In the genomic region with DNA sequence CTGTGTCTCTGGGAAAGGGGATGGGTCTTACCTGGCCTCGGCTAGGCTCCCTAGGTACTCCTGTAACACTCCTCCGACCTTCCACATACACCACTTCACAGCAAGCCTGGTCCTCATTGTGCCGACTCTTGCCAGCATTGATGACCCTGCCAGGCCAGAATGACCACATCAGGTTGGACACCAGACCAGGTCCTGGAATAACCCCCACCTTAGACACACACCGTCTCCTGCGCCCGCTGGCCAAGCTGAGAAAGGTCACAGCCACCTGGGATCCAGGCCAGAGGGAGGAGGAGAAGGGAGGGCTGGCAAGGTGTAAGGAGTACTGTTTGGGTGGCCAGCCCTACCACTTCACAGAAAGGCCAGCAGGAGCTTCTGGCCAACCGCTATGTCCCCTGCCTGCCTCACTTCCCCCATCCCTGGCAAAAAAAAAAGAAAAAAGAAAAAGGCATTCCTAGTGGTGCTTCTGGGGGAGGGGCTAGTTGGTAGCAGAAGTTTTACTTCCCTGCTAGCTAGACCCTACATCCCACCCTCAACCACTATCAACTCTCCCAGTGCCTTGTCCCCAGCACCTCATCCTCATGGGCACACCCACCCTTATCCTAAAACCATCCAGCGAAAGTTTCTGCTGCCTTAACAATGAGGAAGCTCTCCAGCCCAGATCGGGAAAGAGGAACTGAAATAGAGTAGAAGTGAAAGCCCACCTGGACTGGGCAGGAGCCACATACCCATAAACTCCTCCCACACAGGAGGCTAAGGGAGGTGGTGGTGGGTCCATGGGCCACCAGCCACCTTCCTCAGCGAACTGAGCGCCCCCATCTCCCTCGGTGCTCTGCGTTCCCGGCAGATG, we compare ENCODE assay signal across 9 cellular contexts. TPM values are rescaled to one million over a fixed set of nuclear protein-coding genes. Genes with fewer than 3 reads are reported as not detected.
DNase-seq lines count a peak whose midpoint lies in the region; ATAC-seq and TF ChIP-seq lines count a peak whose summit lies in the region.
"Had no signal": no experiment of that assay in that cellular context is flagged by ENCODE, and none has a peak within 500 bp of the region (broad histone marks: within the 10 kb centered on the region; RNA-seq: fewer than 3 reads in every experiment).

No MANE protein-coding gene starts in this region.

- in situ Hi-C loops in GM13976 (cut with MboI; ENCODE audit: low sequenced_read_pairs, unreplicated experiment), result loop anchor here (25.0 kb wide), 1 partner anchor 324 kb away; no protein-coding TSS in a partner anchor

- H3K36me3 Mint-ChIP-seq in activated T-helper 17 cell treated with anti-CD3 and anti-CD28 coated beads, Interleukin-2, amount 50 U/mL, for 72 hours (ENCODE audit: low read depth), result no peaks in the 10 kb centered on the region

- H3K9me3 ChIP-seq in right lobe of liver, result no peaks in the 10 kb centered on the region
- no peaks in the 10 kb centered on the region for H3K9me3 ChIP-seq in upper lobe of left lung
- H3K9me3 ChIP-seq: SJSA1 had no signal

- TF ChIP-seq POLR2A in right lobe of liver (IDR thresholded peaks at IDR 0.05) (no peak), upper lobe of left lung (IDR thresholded peaks at IDR 0.05) (no peak)

- H3K4me3 ChIP-seq in right lobe of liver (peak overlapping the region; percentile 49 to 61 (median 58)), upper lobe of left lung (peak overlapping the region in 3 of 4 donors; percentile 64 to 75 (median 70))

- H3K36me3 ChIP-seq in right lobe of liver, result no peaks in the 10 kb centered on the region
- no peaks in the 10 kb centered on the region for H3K36me3 ChIP-seq in upper lobe of left lung
- H3K36me3 ChIP-seq: SJSA1 had no signal

- H3K27ac Mint-ChIP-seq in activated T-helper 17 cell treated with anti-CD3 and anti-CD28 coated beads, Interleukin-2, amount 50 U/mL, for 72 hours, result no peak overlapping the region

- peaks cover 10% of the 10 kb centered on the region for H3K4me1 Mint-ChIP-seq in activated T-helper 17 cell treated with anti-CD3 and anti-CD28 coated beads, Interleukin-2, amount 50 U/mL, for 72 hours

- intact Hi-C loops in right lobe of liver (cut with DNase I), result loop anchor here in 1 of 2 donors (5.0 kb wide), 1 partner anchor 211 kb away; no protein-coding TSS in a partner anchor

- TF ChIP-seq CTCF in GM13976 (IDR thresholded peaks at IDR 0.05; ENCODE audit: borderline replicate concordance, control extremely low read depth, extremely low read depth, insufficient read depth, missing control alignments) (no peak), right lobe of liver (IDR thresholded peaks at IDR 0.05) (peak in 1 of 4 donors; percentile 4), upper lobe of left lung (IDR thresholded peaks at IDR 0.05) (no peak)

- H3K27me3 ChIP-seq in right lobe of liver (no peaks in the 10 kb centered on the region), upper lobe of left lung (no peaks in the 10 kb centered on the region)

- H3K27me3 Mint-ChIP-seq in activated T-helper 17 cell treated with anti-CD3 and anti-CD28 coated beads, Interleukin-2, amount 50 U/mL, for 72 hours, result peaks cover 4% of the 10 kb centered on the region

- WGBS in right lobe of liver (ENCODE audit: insufficient coverage, low coverage, low lambda C conversion rate, missing lambda C conversion rate), result 27% methylated on average over 4 of the region's 14 CpGs
- WGBS in upper lobe of left lung, 2 donors, result 49% methylated on average over 13 to 14 of the region's 14 CpGs

- DNase-seq in GM13976 (ENCODE audit: low spot score) (peak; percentile 59), right lobe of liver (peak; percentile 78 to 92 (median 88)), upper lobe of left lung (peak in 1 of 2 donors; percentile 58)
- no peak for DNase-seq in activated CD8-positive, alpha-beta memory T cell treated with anti-CD3 and anti-CD28 coated beads, Interleukin-2, amount 50 U/mL, for 48 hours

- H3K9me3 Mint-ChIP-seq in activated T-helper 17 cell treated with anti-CD3 and anti-CD28 coated beads, Interleukin-2, amount 50 U/mL, for 72 hours, result no peaks in the 10 kb centered on the region

- ATAC-seq in HG03159 (IDR thresholded peaks at IDR 0.05; ENCODE audit: unreplicated experiment) (peak; percentile 29), right lobe of liver (peak; percentile 6 to 52 (median 42)), upper lobe of left lung (ENCODE audit: low FRiP score in 2 of 2) (no peak), HG02678 (IDR thresholded peaks at IDR 0.05; ENCODE audit: unreplicated experiment) (no peak), GM21360 (IDR thresholded peaks at IDR 0.05; ENCODE audit: unreplicated experiment) (no peak)
- no peak for ATAC-seq in activated T-helper 17 cell treated with anti-CD3 and anti-CD28 coated beads, Interleukin-2, amount 50 U/mL, for 72 hours (replicated peaks)

- H3K4me3 Mint-ChIP-seq in activated T-helper 17 cell treated with anti-CD3 and anti-CD28 coated beads, Interleukin-2, amount 50 U/mL, for 72 hours, result peak overlapping the region; percentile 75

- TF ChIP-seq EP300 in upper lobe of left lung (IDR thresholded peaks at IDR 0.05), result no peak

- no peak overlapping the region for H3K27ac ChIP-seq in right lobe of liver
- no peak overlapping the region for H3K27ac ChIP-seq in upper lobe of left lung
- H3K27ac ChIP-seq: SJSA1 had no signal

- H3K4me1 ChIP-seq in right lobe of liver, result peaks cover 0 to 23% (median 5%) of the 10 kb centered on the region in 4 donors
- H3K4me1 ChIP-seq in upper lobe of left lung, result peaks cover 10 to 33% (median 25%) of the 10 kb centered on the region in 4 donors

RNA-seq across cellular contexts. Expression of a gene that starts 1.4 kb away (rescaled TPM):
- total RNA-seq in activated T-helper 17 cell treated with anti-CD3 and anti-CD28 coated beads, Interleukin-2, amount 50 U/mL, for 72 hours, result under 1 TPM; 0.30 to 0.69 TPM
- total RNA-seq in right lobe of liver (1 to 10 TPM in 1 of 6 experiments, under 1 TPM in 5; 0.15 to 1.2 (median 0.40) TPM), upper lobe of left lung (under 1 TPM in 5 of 6 donors, not detected in 1; 0.55 to 0.91 (median 0.74) TPM)
- total RNA-seq: SJSA1 had no signal

RNA-seq across cellular contexts. Expression of a gene that starts 6.8 kb away (rescaled TPM):
- 10 to 100 TPM; 39.5 to 59.4 TPM for total RNA-seq in activated T-helper 17 cell treated with anti-CD3 and anti-CD28 coated beads, Interleukin-2, amount 50 U/mL, for 72 hours
- total RNA-seq in right lobe of liver, result 100 to 1,000 TPM in 3 of 6 experiments, 10 to 100 TPM in 3; 47.9 to 207 (median 107) TPM
- total RNA-seq in upper lobe of left lung, result 100 to 1,000 TPM in 5 of 6 donors, 10 to 100 TPM in 1; 80.9 to 218 (median 132) TPM

RNA-seq across cellular contexts. Expression of a gene that starts 39.2 kb away (rescaled TPM):
- 10 to 100 TPM; 54.7 to 59.3 TPM for total RNA-seq in activated T-helper 17 cell treated with anti-CD3 and anti-CD28 coated beads, Interleukin-2, amount 50 U/mL, for 72 hours
- total RNA-seq in right lobe of liver (10 to 100 TPM; 32.3 to 55.8 (median 46.2) TPM), upper lobe of left lung (100 to 1,000 TPM in 2 of 6 donors, 10 to 100 TPM in 4; 26.5 to 161 (median 56.0) TPM)

Comparison
In these comparisons a context has a peak if more than half of its experiments do, and no peak if none do; other contexts are left out.
1. ATAC-seq: peak in HG03159 (single experiment) and right lobe of liver (4 of 4); none in activated T-helper 17 cell treated with anti-CD3 and anti-CD28 coated beads, Interleukin-2, amount 50 U/mL, for 72 hours (single experiment), upper lobe of left lung (0 of 2), HG02678 (single experiment) and GM21360 (single experiment).